Comparison of ENCODE assay signal across 24 cellular contexts in genomic region chr2:68152651-68153347, GRCh38. TPM values are rescaled to one million over a fixed set of nuclear protein-coding genes. Genes with fewer than 3 reads are reported as not detected.
DNase-seq lines count a peak whose midpoint lies in the region; ATAC-seq and TF ChIP-seq lines count a peak whose summit lies in the region.
"Had no signal": no experiment of that assay in that cellular context is flagged by ENCODE, and none has a peak within 500 bp of the region (broad histone marks: within the 10 kb centered on the region; RNA-seq: fewer than 3 reads in every experiment).

No MANE protein-coding gene starts in this region.

- H3K4me1 Mint-ChIP-seq in activated naive CD4-positive, alpha-beta T cell treated with anti-CD3 and anti-CD28 coated beads, Interleukin-2, amount 50 U/mL, for 24 hours: peaks cover 50% of the 10 kb centered on the region
- peaks cover 47% of the 10 kb centered on the region for H3K4me1 Mint-ChIP-seq in activated naive CD8-positive, alpha-beta T cell (ENCODE audit: low read depth)

- H3K36me3 ChIP-seq in gastrocnemius medialis: no peaks in the 10 kb centered on the region
- H3K36me3 ChIP-seq: WERI-Rb-1 had no signal

- H3K4me3 ChIP-seq in Jurkat, Clone E6-1 (ENCODE audit: low read length): no peak overlapping the region; the same call in 1 of the 2 replicates
- H3K4me3 ChIP-seq in gastrocnemius medialis: no peak overlapping the region
- H3K4me3 ChIP-seq: GM23338, K562, skin epidermis had no signal

- H3K27me3 ChIP-seq in gastrocnemius medialis: no peaks in the 10 kb centered on the region

- no peak for TF ChIP-seq POLR2A in gastrocnemius medialis (IDR thresholded peaks at IDR 0.05)

- H3K4me3 Mint-ChIP-seq in activated naive CD4-positive, alpha-beta T cell treated with anti-CD3 and anti-CD28 coated beads, Interleukin-2, amount 50 U/mL, for 24 hours: peak overlapping the region; percentile 74
- peak overlapping the region; percentile 67 for H3K4me3 Mint-ChIP-seq in activated naive CD8-positive, alpha-beta T cell
- H3K4me3 Mint-ChIP-seq: GM23338, mesothelial cell of epicardium, type B pancreatic cell had no signal

- H3K27me3 Mint-ChIP-seq in activated naive CD4-positive, alpha-beta T cell treated with anti-CD3 and anti-CD28 coated beads, Interleukin-2, amount 50 U/mL, for 24 hours: no peaks in the 10 kb centered on the region
- no peaks in the 10 kb centered on the region for H3K27me3 Mint-ChIP-seq in activated naive CD8-positive, alpha-beta T cell
- H3K27me3 Mint-ChIP-seq: type B pancreatic cell had no signal

- ATAC-seq in gastrocnemius medialis (no peak), GM19467 (IDR thresholded peaks at IDR 0.05; ENCODE audit: unreplicated experiment) (no peak)
- ATAC-seq: GM23338, K562, left colon had no signal

- intact Hi-C loops in gastrocnemius medialis (cut with DNase I; ENCODE audit: low total_unique reads): no loop called here

- H3K27ac Mint-ChIP-seq in activated naive CD4-positive, alpha-beta T cell treated with anti-CD3 and anti-CD28 coated beads, Interleukin-2, amount 50 U/mL, for 24 hours: peak overlapping the region; percentile 92
- peak overlapping the region; percentile 90 for H3K27ac Mint-ChIP-seq in activated naive CD8-positive, alpha-beta T cell
- H3K27ac Mint-ChIP-seq: GM23338, mesothelial cell of epicardium, type B pancreatic cell had no signal

- DNase-seq in activated naive CD4-positive, alpha-beta T cell treated with anti-CD3 and anti-CD28 coated beads, Interleukin-2, amount 50 U/mL, for 16 hours: no peak
- peak; percentile 32 for DNase-seq in Jurkat, Clone E6-1 (ENCODE audit: low read depth, low spot score)
- DNase-seq in gastrocnemius medialis (no peak), NCI-H2029 treated with DMSO at 0.1 percent for 48 hours (lab: John Stamatoyannopoulos, UW) (no peak), SHP77 treated with DMSO at 0.1 percent for 48 hours (lab: John Stamatoyannopoulos, UW) (no peak)
- DNase-seq: activated gamma-delta T cell treated with Interleukin-2 at 50 U/mL for 16 hours; COR-L47; glutamatergic neuron; left colon; MV-4-11; NCI-H1694 treated with DMSO at 0.1 percent for 48 hours; NCI-H748 treated with DMSO at 0.1 percent for 48 hours; SHP77; stimulated activated CD4-positive, alpha-beta T cell treated with anti-CD3 and anti-CD28 coated beads, Interleukin-2, amount 100 ng/mL, for 48 hours; WERI-Rb-1 had no signal

- peaks cover 1% of the 10 kb centered on the region for H3K36me3 Mint-ChIP-seq in activated naive CD4-positive, alpha-beta T cell treated with anti-CD3 and anti-CD28 coated beads, Interleukin-2, amount 50 U/mL, for 24 hours
- peaks cover 3% of the 10 kb centered on the region for H3K36me3 Mint-ChIP-seq in activated naive CD8-positive, alpha-beta T cell
- H3K36me3 Mint-ChIP-seq: mesothelial cell of epicardium had no signal

- H3K27ac ChIP-seq in gastrocnemius medialis: peak overlapping the region in 3 of 4 donors; percentile 48 to 49 (median 49)
- H3K27ac ChIP-seq: WERI-Rb-1 had no signal

- in situ Hi-C loops in gastrocnemius medialis (cut with MboI; ENCODE audit: low sequenced_read_pairs in 4 of 4): no loop called here

- peaks cover 18 to 19% of the 10 kb centered on the region in 2 donors for H3K4me1 ChIP-seq in gastrocnemius medialis

- TF ChIP-seq CTCF in gastrocnemius medialis (IDR thresholded peaks at IDR 0.05 in 4 of 5, conservative IDR thresholded peaks at IDR 0.05 in 1 of 5): no peak

- H3K9me3 Mint-ChIP-seq in activated naive CD4-positive, alpha-beta T cell treated with anti-CD3 and anti-CD28 coated beads, Interleukin-2, amount 50 U/mL, for 24 hours: no peaks in the 10 kb centered on the region
- H3K9me3 Mint-ChIP-seq in activated naive CD8-positive, alpha-beta T cell (ENCODE audit: low read depth): no peaks in the 10 kb centered on the region
- H3K9me3 Mint-ChIP-seq: GM23338, mesothelial cell of epicardium, neural crest cell, type B pancreatic cell had no signal

- no peaks in the 10 kb centered on the region for H3K9me3 ChIP-seq in gastrocnemius medialis

RNA-seq across cellular contexts. Expression of gene PNO1, which starts 4.9 kb away (rescaled TPM):
- polyA plus RNA-seq in Jurkat, Clone E6-1 (2012; ENCODE audit: insufficient read depth, insufficient read length): 40.5 TPM
- total RNA-seq in gastrocnemius medialis: 10 to 100 TPM; 19.8 to 26.4 (median 23.6) TPM
